In genomic region chr6:130624046-130624445, GRCh38 we compare ENCODE assay signal across 21 cellular contexts.
DNase-seq lines count a peak whose midpoint lies in the region; ATAC-seq, FAIRE-seq and TF ChIP-seq lines count a peak whose summit lies in the region.
"Had no signal": no experiment of that assay in that cellular context is flagged by ENCODE, and none has a peak within 500 bp of the region (broad histone marks: within the 10 kb centered on the region; RNA-seq: fewer than 3 reads in every experiment).

No MANE protein-coding gene starts in this region.

- in situ Hi-C loops in GM12878 (cut with MboI) = no loop called here

- WGBS in GM12878 (ENCODE audit: insufficient coverage, insufficient replicate concordance, low lambda C conversion rate, missing lambda C conversion rate) = 0% methylated on average over 2 of the region's 2 CpGs

- POLR2A ChIA-PET in GM12878 (lab: Charles Lee) = interaction anchor here (0.6 to 1.1 kb wide), 2 partner anchors 9 to 259 kb away, joined by 3 to 4 read pairs; no protein-coding TSS in a partner anchor

- H3K27ac ChIP-seq in GM12878 (ENCODE audit: control insufficient read depth, insufficient read depth) (no peak overlapping the region), tibial artery (no peak overlapping the region)
- H3K27ac ChIP-seq: HL-60, parathyroid adenoma, SJCRH30 had no signal

- TF ChIP-seq CTCF in GM12864 (IDR thresholded peaks at IDR 0.05; ENCODE audit: low read depth, low read length, missing control alignments) (no peak), GM12878 (IDR thresholded peaks at IDR 0.05 in 2 of 3, conservative IDR thresholded peaks at IDR 0.05 in 1 of 3; ENCODE audit: control insufficient read depth in 2 of 3, extremely low read depth in 1 of 3, insufficient read depth in 1 of 3, low read depth in 3 of 3, low read length in 3 of 3) (no peak), tibial artery (IDR thresholded peaks at IDR 0.05) (no peak)

- BruUV-seq in GM12878 (replicated peaks; lab: Mats Ljungman, UMichigan) = no TSS peak

- CTCF ChIA-PET in GM12878 (lab: Yijun Ruan, JAX) = interaction anchor here (2.0 kb wide), 1 partner anchor 74 kb away, joined by 8 read pairs; no protein-coding TSS in a partner anchor

- SMC1A ChIA-PET in GM12878 (lab: Charles Lee; ENCODE audit: uncharacterized antibody, unreplicated experiment) = interaction anchor here (1.0 to 3.2 kb wide), 8 partner anchors 12 to 224 kb away, joined by 3 to 21 read pairs (median 4); no protein-coding TSS in a partner anchor

- intact Hi-C loops in GM12878 (cut with micrococcal nuclease; ENCODE audit: unreplicated experiment) = loop anchor here (2.0 to 5.0 kb wide), 4 partner anchors 62 to 302 kb away; no protein-coding TSS in a partner anchor
- intact Hi-C loops in tibial artery (cut with DNase I; ENCODE audit: low total_unique reads) = no loop called here

- TF ChIP-seq RAD21 in GM12878 (IDR thresholded peaks at IDR 0.05; ENCODE audit: insufficient read depth, low read depth, low read length) = 0 out of 2 replicates have a peak, but pooled peaks have one; percentile 16

- TF ChIP-seq EP300 in GM12878 (IDR thresholded peaks at IDR 0.05; ENCODE audit: borderline replicate concordance in 1 of 2, control insufficient read depth in 1 of 2, low read depth in 2 of 2, low read length in 2 of 2) = peak in 1 of 2 experiments; percentile 49; a peak in 1 of 4 replicates

- H3K4me1 ChIP-seq in GM12878 (ENCODE audit: control insufficient read depth, insufficient read depth, low read length) (peaks cover 6% of the 10 kb centered on the region; the same call in 1 of the 2 replicates), tibial artery (no peaks in the 10 kb centered on the region)
- H3K4me1 ChIP-seq: parathyroid adenoma had no signal

- H3K79me2 ChIP-seq in GM12878 (ENCODE audit: control insufficient read depth, insufficient read depth, low read length) = no peaks in the 10 kb centered on the region
- H3K79me2 ChIP-seq: parathyroid adenoma had no signal

- H3K36me3 ChIP-seq in GM12878 (ENCODE audit: control insufficient read depth in 2 of 2, insufficient read depth in 2 of 2, low read length in 1 of 2) (no peaks in the 10 kb centered on the region), tibial artery (no peaks in the 10 kb centered on the region)
- H3K36me3 ChIP-seq: SJCRH30 had no signal

- no peaks in the 10 kb centered on the region for H3K27me3 ChIP-seq in GM12878 (replicated peaks in 1 of 2; ENCODE audit: control insufficient read depth in 2 of 2, insufficient read depth in 2 of 2, low read length in 1 of 2)
- H3K27me3 ChIP-seq in tibial artery = no peaks in the 10 kb centered on the region
- H3K27me3 ChIP-seq: SJCRH30 had no signal

- RAD21 ChIA-PET in GM12878 (lab: Charles Lee; ENCODE audit: unreplicated experiment) = interaction anchor here (1.0 to 2.1 kb wide), 5 partner anchors 48 to 110 kb away, joined by 3 to 17 read pairs (median 6); no protein-coding TSS in a partner anchor

- FAIRE-seq in GM19239 (lab: Jason Lieb, UNC) (peak; percentile 4), GM12878 (lab: Jason Lieb, UNC) (peak; percentile 18)
- FAIRE-seq: bronchial epithelial cell, K562 had no signal

- H4K20me1 ChIP-seq in GM12878 (ENCODE audit: control insufficient read depth, insufficient read depth) = no peaks in the 10 kb centered on the region

- H2AFZ ChIP-seq in GM12878 (ENCODE audit: control insufficient read depth, low read depth, low read length) = no peak overlapping the region
- H2AFZ ChIP-seq: parathyroid adenoma had no signal

- peak overlapping the region; percentile 23; the same call in 1 of the 2 replicates for H3K4me2 ChIP-seq in GM12878 (ENCODE audit: control insufficient read depth, insufficient read depth)

- no peak for TF ChIP-seq POLR2A in GM12878 (IDR thresholded peaks at IDR 0.05; ENCODE audit: low read depth, low read length)

- peak; percentile 46 for ATAC-seq in HG03378 (IDR thresholded peaks at IDR 0.05; ENCODE audit: unreplicated experiment)
- peak; percentile 67 for ATAC-seq in GM12878
- ATAC-seq: K562 had no signal

- no peak overlapping the region for H3K4me3 ChIP-seq in GM12864 (ENCODE audit: low read depth, low read length)
- H3K4me3 ChIP-seq in GM12878 = no peak overlapping the region
- H3K4me3 ChIP-seq in tibial artery = no peak overlapping the region
- H3K4me3 ChIP-seq: K562, lung, SJCRH30 had no signal

- no peak overlapping the region for H3K9ac ChIP-seq in GM12878 (ENCODE audit: control insufficient read depth, insufficient read depth, low read length)
- H3K9ac ChIP-seq: parathyroid adenoma had no signal

- DNase-seq in GM12864 (ENCODE audit: low read depth) (peak; percentile 15), GM19239 (ENCODE audit: insufficient read length, low spot score) (no peak), GM12878 (ENCODE audit: low read depth, low spot score) (peak; percentile 60), NCI-H2029 (lab: John Stamatoyannopoulos, UW) (no peak), tibial artery (no peak), AML-193 (lab: John Stamatoyannopoulos, UW) (no peak)
- no peak for DNase-seq in stimulated activated naive CD4-positive, alpha-beta T cell (lab: John Stamatoyannopoulos, UW)
- DNase-seq: activated naive CD4-positive, alpha-beta T cell treated with anti-CD3 and anti-CD28 coated beads, Interleukin-2, amount 50 U/mL, for 16 hours; head of caudate nucleus; naive B cell; NCI-H2081 treated with DMSO at 0.1 percent for 48 hours; NCI-H526; SJCRH30; stimulated activated CD4-positive, alpha-beta T cell treated with anti-CD3 and anti-CD28 coated beads, Interleukin-4, amount 100 ng/mL, for 1 hour; T1000 had no signal

- H3K9me3 ChIP-seq in GM12878 (replicated peaks; ENCODE audit: control insufficient read depth, insufficient read depth, low read length) = no peaks in the 10 kb centered on the region; the same call in 1 of the 3 replicates
- no peaks in the 10 kb centered on the region for H3K9me3 ChIP-seq in tibial artery
- H3K9me3 ChIP-seq: SJCRH30 had no signal

TF ChIP-seq in GM12878, 131 proteins besides CTCF, POLR2A, EP300 and RAD21 (continues in another document):
- TF ChIP-seq ZZZ3 (IDR thresholded peaks at IDR 0.05; ENCODE audit: control insufficient read depth, insufficient read length, low read depth) = no peak
- no peak for TF ChIP-seq ATF7 (IDR thresholded peaks at IDR 0.05; ENCODE audit: low read depth)
- TF ChIP-seq RBBP5 (conservative IDR thresholded peaks at IDR 0.05) = no peak
- TF ChIP-seq IRF4 (IDR thresholded peaks at IDR 0.05; ENCODE audit: low read depth, low read length) = peak; percentile 65; the same call in 1 of the 2 replicates
- peak; percentile 25; the same call in 1 of the 2 replicates for TF ChIP-seq BACH1 (IDR thresholded peaks at IDR 0.05; ENCODE audit: borderline replicate concordance)
- TF ChIP-seq MEF2B (IDR thresholded peaks at IDR 0.05; ENCODE audit: partially characterized antibody, poor library complexity, severe bottlenecking) = peak; percentile 54
- TF ChIP-seq ZNF592 (IDR thresholded peaks at IDR 0.05) = peak; percentile 99
- peak; percentile 70 for TF ChIP-seq MTA2 (IDR thresholded peaks at IDR 0.05; ENCODE audit: low read depth)
- TF ChIP-seq ZBTB33 (IDR thresholded peaks at IDR 0.05) = no peak
- TF ChIP-seq ETV6 (conservative IDR thresholded peaks at IDR 0.05 in 1 of 2, IDR thresholded peaks at IDR 0.05 in 1 of 2; ENCODE audit: borderline replicate concordance in 1 of 2, low read depth in 1 of 2) = peak in 1 of 2 experiments; percentile 19; a peak in 1 of 4 replicates
- no peak for TF ChIP-seq KAT2A (conservative IDR thresholded peaks at IDR 0.05; ENCODE audit: control insufficient read depth, low read depth, low read length)
- no peak for TF ChIP-seq SIX5 (IDR thresholded peaks at IDR 0.05; ENCODE audit: low read depth, low read length, severe bottlenecking)

Comparison
In these comparisons a context has a peak if more than half of its experiments do, and no peak if none do; other contexts are left out.
1. DNase-seq: peak in GM12864 (single experiment) and GM12878 (single experiment); none in GM19239 (single experiment), NCI-H2029 (single experiment), stimulated activated naive CD4-positive, alpha-beta T cell (0 of 6), tibial artery (0 of 2) and AML-193 (0 of 2).